In the genomic region with DNA sequence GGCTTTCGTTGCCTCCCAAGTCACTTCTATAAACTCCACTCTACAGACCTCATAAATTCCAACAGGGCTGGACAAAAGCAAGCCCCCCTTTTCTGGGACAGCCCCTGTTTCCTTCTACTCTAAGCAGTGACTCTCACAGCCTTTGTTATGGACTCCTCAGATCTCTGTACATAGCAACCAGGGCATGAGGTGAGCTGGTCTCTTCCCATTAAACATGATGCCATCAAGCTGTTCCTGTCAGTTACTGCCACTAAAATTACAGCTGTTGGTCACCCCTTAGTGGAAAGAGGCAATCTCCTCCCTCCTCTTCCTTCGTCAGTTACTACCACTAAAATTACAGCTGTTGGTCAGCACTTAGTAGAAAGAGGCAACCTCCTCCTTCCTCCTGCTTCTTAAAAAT, we compare ENCODE assay signal across 24 cellular contexts.
A peak's percentile ranks its signal among the peaks of the same experiment; 100 is the strongest.
DNase-seq lines count a peak whose midpoint lies in the region; ATAC-seq, FAIRE-seq and TF ChIP-seq lines count a peak whose summit lies in the region.
"Had no signal": no experiment of that assay in that cellular context is flagged by ENCODE, and none has a peak within 500 bp of the region (broad histone marks: within the 10 kb centered on the region; RNA-seq: fewer than 3 reads in every experiment).

No MANE protein-coding gene starts in this region.

- no peak overlapping the region for H3K4me3 Mint-ChIP-seq in GM23338
- H3K4me3 Mint-ChIP-seq in CD4-positive, alpha-beta T cell: no peak overlapping the region
- H3K4me3 Mint-ChIP-seq: activated CD8-positive, alpha-beta T cell treated with anti-CD3 and anti-CD28 coated beads, Interleukin-2, amount 10 ng/mL, durations not matched to agents 7 days and 5 days; IgD-negative memory B cell had no signal

- no peaks in the 10 kb centered on the region for H3K9me3 Mint-ChIP-seq in GM23338
- H3K9me3 Mint-ChIP-seq in CD4-positive, alpha-beta T cell: no peaks in the 10 kb centered on the region
- H3K9me3 Mint-ChIP-seq: IgD-negative memory B cell had no signal

- no peaks in the 10 kb centered on the region for H3K36me3 Mint-ChIP-seq in GM23338 (ENCODE audit: low read depth)
- no peaks in the 10 kb centered on the region for H3K36me3 Mint-ChIP-seq in CD4-positive, alpha-beta T cell (ENCODE audit: low read depth)

- peaks cover 0 to 17% of the 10 kb centered on the region in 2 donors for H3K4me1 ChIP-seq in gastrocnemius medialis
- H3K4me1 ChIP-seq in GM23338 (ENCODE audit: insufficient read depth): peaks cover 9% of the 10 kb centered on the region; the same call in 1 of the 2 replicates
- H3K4me1 ChIP-seq: uterus had no signal

- no peaks in the 10 kb centered on the region for H4K20me1 ChIP-seq in GM23338 (replicated peaks; ENCODE audit: insufficient read depth)

- CTCF ChIA-PET in CD4-positive, alpha-beta T cell (lab: Charles Lee): no interaction called here

- H3K9me3 ChIP-seq in gastrocnemius medialis: no peaks in the 10 kb centered on the region
- H3K9me3 ChIP-seq in CD4-positive, alpha-beta T cell (ENCODE audit: control insufficient read depth, low read length): no peaks in the 10 kb centered on the region
- H3K9me3 ChIP-seq: prostate gland, uterus had no signal

- H3K27me3 ChIP-seq in gastrocnemius medialis: no peaks in the 10 kb centered on the region
- H3K27me3 ChIP-seq in GM23338 (ENCODE audit: insufficient read depth): no peaks in the 10 kb centered on the region
- peaks cover 6% of the 10 kb centered on the region for H3K27me3 ChIP-seq in CD4-positive, alpha-beta T cell (ENCODE audit: control insufficient read depth, insufficient read depth, low read length)
- H3K27me3 ChIP-seq: uterus had no signal

- intact Hi-C loops in gastrocnemius medialis (cut with DNase I; ENCODE audit: low total_unique reads): no loop called here
- intact Hi-C loops in CD4-positive, alpha-beta T cell (cut with DNase I, micrococcal nuclease): no loop called here

- TF ChIP-seq CTCF in gastrocnemius medialis (IDR thresholded peaks at IDR 0.05 in 4 of 5, conservative IDR thresholded peaks at IDR 0.05 in 1 of 5) (no peak), GM23338 (conservative IDR thresholded peaks at IDR 0.05; ENCODE audit: low read depth in 2 of 2) (no peak)
- TF ChIP-seq CTCF in CD4-positive, alpha-beta T cell (IDR thresholded peaks at IDR 0.05): no peak

- peaks cover 15% of the 10 kb centered on the region for H3K4me1 Mint-ChIP-seq in GM23338
- no peaks in the 10 kb centered on the region for H3K4me1 Mint-ChIP-seq in CD4-positive, alpha-beta T cell (ENCODE audit: low read depth)
- H3K4me1 Mint-ChIP-seq: IgD-negative memory B cell had no signal

- no peak overlapping the region; the same call in 1 of the 2 replicates for H3K27ac Mint-ChIP-seq in GM23338
- no peak overlapping the region for H3K27ac Mint-ChIP-seq in CD4-positive, alpha-beta T cell
- H3K27ac Mint-ChIP-seq: activated CD8-positive, alpha-beta T cell treated with anti-CD3 and anti-CD28 coated beads, Interleukin-2, amount 10 ng/mL, durations not matched to agents 7 days and 5 days; IgD-negative memory B cell had no signal

- H3K27ac ChIP-seq in gastrocnemius medialis: no peak overlapping the region
- no peak overlapping the region for H3K27ac ChIP-seq in GM23338 (ENCODE audit: low read depth)
- no peak overlapping the region for H3K27ac ChIP-seq in CD4-positive, alpha-beta T cell (ENCODE audit: low read depth, low read length)
- H3K27ac ChIP-seq: prostate gland had no signal

- H3K36me3 ChIP-seq in gastrocnemius medialis (no peaks in the 10 kb centered on the region), GM23338 (ENCODE audit: insufficient read depth) (no peaks in the 10 kb centered on the region)
- H3K36me3 ChIP-seq: prostate gland, uterus had no signal

- no peaks in the 10 kb centered on the region for H3K79me2 ChIP-seq in GM23338 (replicated peaks; ENCODE audit: insufficient read depth)

- in situ Hi-C loops in gastrocnemius medialis (cut with MboI; ENCODE audit: low sequenced_read_pairs in 4 of 4): no loop called here

- H3K27me3 Mint-ChIP-seq in GM23338 (ENCODE audit: insufficient read depth, low read depth, poor library complexity): peaks cover 4% of the 10 kb centered on the region
- H3K27me3 Mint-ChIP-seq in CD4-positive, alpha-beta T cell: peaks cover 38% of the 10 kb centered on the region

- H3F3A ChIP-seq in GM23338 (replicated peaks; ENCODE audit: low read depth): no peaks in the 10 kb centered on the region

- FAIRE-seq in TTC549 (lab: Jason Lieb, UNC): peak; percentile 80
- FAIRE-seq: endothelial cell of umbilical vein, RCC 7860 had no signal

- H3K4me3 ChIP-seq in gastrocnemius medialis (no peak overlapping the region), GM23338 (no peak overlapping the region)
- H3K4me3 ChIP-seq: prostate gland, uterus had no signal

- DNase-seq in LHCN-M2 (ENCODE audit: low read depth) (peak; percentile 97), lung microvascular endothelial cell (ENCODE audit: low read depth in 2 of 2) (peak; percentile 14 to 34), gastrocnemius medialis (no peak), GM23338 (ENCODE audit: low spot score) (no peak), NCI-H345 treated with DMSO at 0.1 percent for 48 hours (lab: John Stamatoyannopoulos, UW; ENCODE audit: unreplicated experiment) (no peak), mucosa of gallbladder (ENCODE audit: low spot score) (no peak)
- DNase-seq in CD4-positive, alpha-beta T cell: no peak
- DNase-seq: activated CD4-positive, alpha-beta T cell treated with anti-CD3 and anti-CD28 coated beads for 1 hour; activated CD8-positive, alpha-beta T cell treated with anti-CD3 and anti-CD28 coated beads, Interleukin-2, amount 10 ng/mL, durations not matched to agents 7 days and 5 days; activated effector memory CD4-positive, alpha-beta T cell treated with anti-CD3 and anti-CD28 coated beads, Interleukin-2, amount 50 U/mL, for 16 hours; central memory CD4-positive, alpha-beta T cell; dermis blood vessel endothelial cell; head of caudate nucleus; left colon; NCI-H1417; NCI-H2107; NCI-H524 treated with DMSO at 0.1 percent for 48 hours; substantia nigra; uterus had no signal

- TF ChIP-seq POLR2A in gastrocnemius medialis (IDR thresholded peaks at IDR 0.05): no peak

- no peak overlapping the region for H2AFZ ChIP-seq in GM23338

- no peak overlapping the region for H3K4me2 ChIP-seq in GM23338

- H3K9me2 ChIP-seq in GM23338 (ENCODE audit: insufficient read depth): peaks cover 9% of the 10 kb centered on the region

- POLR2A ChIA-PET in CD4-positive, alpha-beta T cell (lab: Charles Lee): no interaction called here

- ATAC-seq in gastrocnemius medialis: peak; percentile 41 to 68
- no peak for ATAC-seq in GM23338
- no peak for ATAC-seq in CD4-positive, alpha-beta T cell (ENCODE audit: poor library complexity)
- ATAC-seq: activated CD8-positive, alpha-beta T cell treated with anti-CD3 and anti-CD28 coated beads, Interleukin-2, amount 10 ng/mL, durations not matched to agents 7 days and 5 days; left colon had no signal

TF ChIP-seq in GM23338, 12 proteins besides CTCF, POLR2A, EP300 and RAD21 (continues in another document):
- TF ChIP-seq ZNF114 (CRISPR knock-in tag; IDR thresholded peaks at IDR 0.05): no peak
- TF ChIP-seq CREB1 (CRISPR knock-in tag; IDR thresholded peaks at IDR 0.05; ENCODE audit: low read depth): no peak
- no peak for TF ChIP-seq STAT1 (IDR thresholded peaks at IDR 0.05; ENCODE audit: unreplicated experiment)
- TF ChIP-seq EZH2phosphoT487 (IDR thresholded peaks at IDR 0.05; ENCODE audit: unreplicated experiment): no peak
- TF ChIP-seq, protein P1, sequence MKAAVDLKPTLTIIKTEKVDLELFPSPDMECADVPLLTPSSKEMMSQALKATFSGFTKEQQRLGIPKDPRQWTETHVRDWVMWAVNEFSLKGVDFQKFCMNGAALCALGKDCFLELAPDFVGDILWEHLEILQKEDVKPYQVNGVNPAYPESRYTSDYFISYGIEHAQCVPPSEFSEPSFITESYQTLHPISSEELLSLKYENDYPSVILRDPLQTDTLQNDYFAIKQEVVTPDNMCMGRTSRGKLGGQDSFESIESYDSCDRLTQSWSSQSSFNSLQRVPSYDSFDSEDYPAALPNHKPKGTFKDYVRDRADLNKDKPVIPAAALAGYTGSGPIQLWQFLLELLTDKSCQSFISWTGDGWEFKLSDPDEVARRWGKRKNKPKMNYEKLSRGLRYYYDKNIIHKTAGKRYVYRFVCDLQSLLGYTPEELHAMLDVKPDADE (IDR thresholded peaks at IDR 0.05): no peak
- TF ChIP-seq, protein P2, sequence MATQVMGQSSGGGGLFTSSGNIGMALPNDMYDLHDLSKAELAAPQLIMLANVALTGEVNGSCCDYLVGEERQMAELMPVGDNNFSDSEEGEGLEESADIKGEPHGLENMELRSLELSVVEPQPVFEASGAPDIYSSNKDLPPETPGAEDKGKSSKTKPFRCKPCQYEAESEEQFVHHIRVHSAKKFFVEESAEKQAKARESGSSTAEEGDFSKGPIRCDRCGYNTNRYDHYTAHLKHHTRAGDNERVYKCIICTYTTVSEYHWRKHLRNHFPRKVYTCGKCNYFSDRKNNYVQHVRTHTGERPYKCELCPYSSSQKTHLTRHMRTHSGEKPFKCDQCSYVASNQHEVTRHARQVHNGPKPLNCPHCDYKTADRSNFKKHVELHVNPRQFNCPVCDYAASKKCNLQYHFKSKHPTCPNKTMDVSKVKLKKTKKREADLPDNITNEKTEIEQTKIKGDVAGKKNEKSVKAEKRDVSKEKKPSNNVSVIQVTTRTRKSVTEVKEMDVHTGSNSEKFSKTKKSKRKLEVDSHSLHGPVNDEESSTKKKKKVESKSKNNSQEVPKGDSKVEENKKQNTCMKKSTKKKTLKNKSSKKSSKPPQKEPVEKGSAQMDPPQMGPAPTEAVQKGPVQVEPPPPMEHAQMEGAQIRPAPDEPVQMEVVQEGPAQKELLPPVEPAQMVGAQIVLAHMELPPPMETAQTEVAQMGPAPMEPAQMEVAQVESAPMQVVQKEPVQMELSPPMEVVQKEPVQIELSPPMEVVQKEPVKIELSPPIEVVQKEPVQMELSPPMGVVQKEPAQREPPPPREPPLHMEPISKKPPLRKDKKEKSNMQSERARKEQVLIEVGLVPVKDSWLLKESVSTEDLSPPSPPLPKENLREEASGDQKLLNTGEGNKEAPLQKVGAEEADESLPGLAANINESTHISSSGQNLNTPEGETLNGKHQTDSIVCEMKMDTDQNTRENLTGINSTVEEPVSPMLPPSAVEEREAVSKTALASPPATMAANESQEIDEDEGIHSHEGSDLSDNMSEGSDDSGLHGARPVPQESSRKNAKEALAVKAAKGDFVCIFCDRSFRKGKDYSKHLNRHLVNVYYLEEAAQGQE (IDR thresholded peaks at IDR 0.05; ENCODE audit: unreplicated experiment): no peak
- no peak for TF ChIP-seq NANOG (IDR thresholded peaks at IDR 0.05; ENCODE audit: borderline replicate concordance)
- TF ChIP-seq JUNB (IDR thresholded peaks at IDR 0.05; ENCODE audit: unreplicated experiment): no peak
- no peak for TF ChIP-seq EZH2 (IDR thresholded peaks at IDR 0.05; ENCODE audit: low read depth, unreplicated experiment)
- TF ChIP-seq POLR2AphosphoS5 (IDR thresholded peaks at IDR 0.05; ENCODE audit: low read depth): no peak

Comparison
In these comparisons a context has a peak if more than half of its experiments do, and no peak if none do; other contexts are left out.
1. DNase-seq: peak in LHCN-M2 (single experiment) and lung microvascular endothelial cell (2 of 2); none in gastrocnemius medialis (0 of 2), GM23338 (single experiment), CD4-positive, alpha-beta T cell (0 of 10), NCI-H345 treated with DMSO at 0.1 percent for 48 hours (single experiment) and mucosa of gallbladder (single experiment).
2. ATAC-seq: peak in gastrocnemius medialis (2 of 2); none in GM23338 (single experiment) and CD4-positive, alpha-beta T cell (single experiment).